Comparison of ENCODE assay signal across 33 cellular contexts in genomic region chrX:97587171-97587570, GRCh38.
"Had no signal": no experiment of that assay in that cellular context is flagged by ENCODE, and none has a peak within 500 bp of the region (broad histone marks: within the 10 kb centered on the region; RNA-seq: fewer than 3 reads in every experiment).

No MANE protein-coding gene starts in this region.

- DNase-seq: activated CD4-positive, alpha-beta T cell treated with anti-CD3 and anti-CD28 coated beads for 36 hours; activated CD4-positive, alpha-beta T cell treated with anti-CD3 and anti-CD28 coated beads, Interleukin-2, amount 10 ng/mL, durations not matched to agents 7 days and 5 days; activated CD4-positive, alpha-beta T cell treated with anti-CD3 and anti-CD28 coated beads, Interleukin-2, amount 50 U/mL, for 48 hours; activated CD8-positive, alpha-beta T cell treated with anti-CD3 and anti-CD28 coated beads, Interleukin-2, amount 10 ng/mL, durations not matched to agents 7 days and 5 days; activated gamma-delta T cell; activated naive CD4-positive, alpha-beta T cell treated with Interleukin-2 at 50 U/mL for 16 hours; activated T-cell treated with anti-CD3 and anti-CD28 coated beads, Interleukin-2, amount 50 U/mL, for 24 hours; amniotic stem cell; aorta; Karpas-422; KBM-7; MG63; NCI-H1048; NCI-H1105 treated with DMSO at 0.1 percent for 48 hours; NCI-H1694; NCI-H1930; NCI-H2081 treated with DMSO at 0.1 percent for 48 hours; NCI-H226; NCI-H446 treated with DMSO at 0.1 percent for 48 hours; NCI-H526; NCI-H748 treated with DMSO at 0.1 percent for 48 hours; Peyer's patch; RPMI8226; SHP77 treated with DMSO at 0.1 percent for 48 hours had no signal

- H3K9me3 ChIP-seq: MG63, Peyer's patch had no signal

- H3K27me3 ChIP-seq: cardiac muscle cell, MG63, Peyer's patch had no signal

- H3K4me3 ChIP-seq: cardiac muscle cell, MG63, Peyer's patch had no signal

- FAIRE-seq: TTC549 had no signal

- H3K36me3 Mint-ChIP-seq: IgD-negative memory B cell had no signal

- H3K36me3 ChIP-seq: cardiac muscle cell, MG63, Peyer's patch had no signal

- H3K27me3 Mint-ChIP-seq: activated CD4-positive, alpha-beta T cell treated with anti-CD3 and anti-CD28 coated beads for 36 hours; activated CD4-positive, alpha-beta T cell treated with anti-CD3 and anti-CD28 coated beads, Interleukin-2, amount 10 ng/mL, durations not matched to agents 7 days and 5 days; activated naive CD8-positive, alpha-beta T cell; IgD-negative memory B cell had no signal

- H3K4me1 Mint-ChIP-seq: activated CD4-positive, alpha-beta T cell treated with anti-CD3 and anti-CD28 coated beads for 36 hours; activated CD4-positive, alpha-beta T cell treated with anti-CD3 and anti-CD28 coated beads, Interleukin-2, amount 10 ng/mL, durations not matched to agents 7 days and 5 days; IgD-negative memory B cell; WTC11 had no signal

- H3K4me1 ChIP-seq: Peyer's patch had no signal

- H3K27ac Mint-ChIP-seq: activated CD4-positive, alpha-beta T cell treated with anti-CD3 and anti-CD28 coated beads for 36 hours; activated CD4-positive, alpha-beta T cell treated with anti-CD3 and anti-CD28 coated beads, Interleukin-2, amount 10 ng/mL, durations not matched to agents 7 days and 5 days; activated CD8-positive, alpha-beta T cell treated with anti-CD3 and anti-CD28 coated beads, Interleukin-2, amount 10 ng/mL, durations not matched to agents 7 days and 5 days; activated naive CD8-positive, alpha-beta T cell; activated T-cell treated with anti-CD3 and anti-CD28 coated beads, Interleukin-2, amount 50 U/mL, for 24 hours; activated T-helper 2 cell treated with anti-CD3 and anti-CD28 coated beads, Interferon-gamma antibody, Interleukin-2, Interleukin-4, amounts not matched to agents 10 μg/mL and 5 μg/mL and 100 μg/mL, durations not matched to agents 14 hours and 24 hours and 36 hours; IgD-negative memory B cell; T-helper 1 cell treated with Interleukin-12 subunit alpha and Interleukin-12 subunit beta and Interleukin-4 antibody, amounts not matched to agents 30 μg/mL and 1 μg/mL, for 36 hours; T-helper 2 cell treated with Interferon-gamma antibody and Interleukin-4, amounts not matched to agents 5 μg/mL and 100 μg/mL, for 36 hours; WTC11 had no signal

- H3K27ac ChIP-seq: cardiac muscle cell, Peyer's patch had no signal

- H3K4me3 Mint-ChIP-seq: activated CD4-positive, alpha-beta T cell treated with anti-CD3 and anti-CD28 coated beads for 36 hours; activated CD4-positive, alpha-beta T cell treated with anti-CD3 and anti-CD28 coated beads, Interleukin-2, amount 10 ng/mL, durations not matched to agents 7 days and 5 days; activated CD8-positive, alpha-beta T cell treated with anti-CD3 and anti-CD28 coated beads, Interleukin-2, amount 10 ng/mL, durations not matched to agents 7 days and 5 days; activated naive CD8-positive, alpha-beta T cell; activated T-cell treated with anti-CD3 and anti-CD28 coated beads, Interleukin-2, amount 50 U/mL, for 24 hours; IgD-negative memory B cell; T-helper 1 cell treated with Interleukin-12 subunit alpha and Interleukin-12 subunit beta and Interleukin-4 antibody, amounts not matched to agents 30 μg/mL and 1 μg/mL, for 36 hours; T-helper 2 cell treated with Interferon-gamma antibody and Interleukin-4, amounts not matched to agents 5 μg/mL and 100 μg/mL, for 36 hours; WTC11 had no signal

- H3K9me3 Mint-ChIP-seq: activated CD4-positive, alpha-beta T cell treated with anti-CD3 and anti-CD28 coated beads, Interleukin-2, amount 10 ng/mL, durations not matched to agents 7 days and 5 days; activated T-cell treated with anti-CD3 and anti-CD28 coated beads, Interleukin-2, amount 50 U/mL, for 24 hours; activated T-helper 2 cell treated with anti-CD3 and anti-CD28 coated beads, Interferon-gamma antibody, Interleukin-2, Interleukin-4, amounts not matched to agents 10 μg/mL and 5 μg/mL and 100 μg/mL, durations not matched to agents 14 hours and 24 hours and 36 hours; IgD-negative memory B cell; T-helper 2 cell treated with Interferon-gamma antibody and Interleukin-4, amounts not matched to agents 5 μg/mL and 100 μg/mL, for 36 hours; WTC11 had no signal

- ATAC-seq: activated CD4-positive, alpha-beta T cell treated with anti-CD3 and anti-CD28 coated beads for 36 hours; activated CD4-positive, CD25-positive, alpha-beta regulatory T cell treated with anti-CD3 and anti-CD28 coated beads, Interleukin-2, amount 50 U/mL, for 24 hours; activated CD8-positive, alpha-beta T cell treated with anti-CD3 and anti-CD28 coated beads, Interleukin-2, amount 10 ng/mL, durations not matched to agents 7 days and 5 days; WTC11 had no signal
